In genomic region chr3:35675206-35675605, GRCh38 we compare ENCODE assay signal across 23 cellular contexts. TPM values are rescaled to one million over a fixed set of nuclear protein-coding genes. Genes with fewer than 3 reads are reported as not detected.
"Had no signal": no experiment of that assay in that cellular context is flagged by ENCODE, and none has a peak within 500 bp of the region (broad histone marks: within the 10 kb centered on the region; RNA-seq: fewer than 3 reads in every experiment).

No MANE protein-coding gene starts in this region.

- H3K36me3 ChIP-seq: breast epithelium, esophagus squamous epithelium, heart right ventricle, suprapubic skin, transverse colon had no signal

- H3K27ac Mint-ChIP-seq: activated CD4-positive, alpha-beta memory T cell treated with anti-CD3 and anti-CD28 coated beads for 36 hours; activated naive CD4-positive, alpha-beta T cell treated with anti-CD3 and anti-CD28 coated beads, Interleukin-2, amount 10 ng/mL, durations not matched to agents 7 days and 5 days; activated T-cell treated with anti-CD3 and anti-CD28 coated beads, Interleukin-2, amount 50 U/mL, for 72 hours; endodermal cell; natural killer cell; progenitor cell of endocrine pancreas had no signal

- H3K4me1 ChIP-seq: breast epithelium, esophagus squamous epithelium, heart right ventricle, suprapubic skin, transverse colon had no signal

- H3K4me1 Mint-ChIP-seq: activated naive CD4-positive, alpha-beta T cell treated with anti-CD3 and anti-CD28 coated beads, Interleukin-2, amount 10 ng/mL, durations not matched to agents 7 days and 5 days; endodermal cell; natural killer cell; stimulated activated naive CD8-positive, alpha-beta T cell treated with anti-CD3 and anti-CD28 coated beads, Interleukin-15, amount 100 ng/mL, for 72 hours had no signal

- H3K27ac ChIP-seq: breast epithelium, coronary artery, esophagus squamous epithelium, heart right ventricle, skin epidermis, suprapubic skin, transverse colon had no signal

- H3K9me3 ChIP-seq: breast epithelium, esophagus squamous epithelium, heart right ventricle, suprapubic skin, transverse colon had no signal

- H3K4me3 ChIP-seq: breast epithelium, coronary artery, esophagus squamous epithelium, heart right ventricle, lung, skin epidermis, suprapubic skin, transverse colon had no signal

- H3K9me3 Mint-ChIP-seq: activated naive CD4-positive, alpha-beta T cell treated with anti-CD3 and anti-CD28 coated beads, Interleukin-2, amount 10 ng/mL, durations not matched to agents 7 days and 5 days; endodermal cell; stimulated activated naive CD8-positive, alpha-beta T cell treated with anti-CD3 and anti-CD28 coated beads, Interleukin-15, amount 100 ng/mL, for 72 hours had no signal

- DNase-seq: activated CD4-positive, alpha-beta memory T cell treated with anti-CD3 and anti-CD28 coated beads for 36 hours; activated CD4-positive, alpha-beta T cell treated with anti-CD3 and anti-CD28 coated beads for 48 hours; activated effector memory CD4-positive, alpha-beta T cell treated with Interleukin-2 at 50 U/mL for 16 hours; activated naive CD4-positive, alpha-beta T cell treated with anti-CD3 and anti-CD28 coated beads, Interleukin-2, amount 10 ng/mL, durations not matched to agents 7 days and 5 days; activated T-cell treated with anti-CD3 and anti-CD28 coated beads, Interleukin-2, amount 50 U/mL, for 72 hours; amygdala; endodermal cell; esophagus squamous epithelium; heart right ventricle; kidney; natural killer cell; stimulated activated CD4-positive, alpha-beta T cell treated with anti-CD3 and anti-CD28 coated beads, Interleukin-1b, Interleukin-23, amount 100 ng/mL, for 48 hours; stimulated activated naive CD8-positive, alpha-beta T cell treated with anti-CD3 and anti-CD28 coated beads, Interleukin-15, amount 100 ng/mL, for 72 hours; transverse colon had no signal

- H3K36me3 Mint-ChIP-seq: activated CD4-positive, alpha-beta memory T cell treated with anti-CD3 and anti-CD28 coated beads for 36 hours; activated naive CD4-positive, alpha-beta T cell treated with anti-CD3 and anti-CD28 coated beads, Interleukin-2, amount 10 ng/mL, durations not matched to agents 7 days and 5 days; natural killer cell had no signal

- H3K4me3 Mint-ChIP-seq: activated CD4-positive, alpha-beta memory T cell treated with anti-CD3 and anti-CD28 coated beads for 36 hours; activated naive CD4-positive, alpha-beta T cell treated with anti-CD3 and anti-CD28 coated beads, Interleukin-2, amount 10 ng/mL, durations not matched to agents 7 days and 5 days; activated T-cell treated with anti-CD3 and anti-CD28 coated beads, Interleukin-2, amount 50 U/mL, for 72 hours; endodermal cell; natural killer cell; stimulated activated naive CD8-positive, alpha-beta T cell treated with anti-CD3 and anti-CD28 coated beads, Interleukin-15, amount 100 ng/mL, for 72 hours had no signal

- ATAC-seq: activated T-cell treated with anti-CD3 and anti-CD28 coated beads, Interleukin-2, amount 50 U/mL, for 72 hours; heart right ventricle; natural killer cell; stimulated activated naive CD8-positive, alpha-beta T cell treated with anti-CD3 and anti-CD28 coated beads, Interleukin-15, amount 100 ng/mL, for 72 hours had no signal

- H3K27me3 ChIP-seq: breast epithelium, esophagus squamous epithelium, suprapubic skin, transverse colon had no signal

- H3K27me3 Mint-ChIP-seq: activated CD4-positive, alpha-beta memory T cell treated with anti-CD3 and anti-CD28 coated beads for 36 hours; activated naive CD4-positive, alpha-beta T cell treated with anti-CD3 and anti-CD28 coated beads, Interleukin-2, amount 10 ng/mL, durations not matched to agents 7 days and 5 days; stimulated activated naive CD8-positive, alpha-beta T cell treated with anti-CD3 and anti-CD28 coated beads, Interleukin-15, amount 100 ng/mL, for 72 hours had no signal

- FAIRE-seq: kidney, urothelium cell line had no signal

RNA-seq across cellular contexts. Expression of gene ARPP21, which starts 35.9 kb away (rescaled TPM):
- total RNA-seq: activated CD4-positive, alpha-beta memory T cell treated with anti-CD3 and anti-CD28 coated beads for 36 hours; activated T-cell treated with anti-CD3 and anti-CD28 coated beads, Interleukin-2, amount 50 U/mL, for 72 hours; endodermal cell; esophagus squamous epithelium; heart right ventricle; natural killer cell; osteoblast; progenitor cell of endocrine pancreas; suprapubic skin; T-helper 2 cell treated with Interferon-gamma antibody and Interleukin-4, amounts not matched to agents 100 ng/mL and 5 ng/mL, for 36 hours had no signal
- polyA plus RNA-seq: lung had no signal
